ENCODE assay signal across 16 cellular contexts in genomic region chrX:21412029-21412428, GRCh38. TPM values are rescaled to one million over a fixed set of nuclear protein-coding genes. Genes with fewer than 3 reads are reported as not detected.
"Had no signal": no experiment of that assay in that cellular context is flagged by ENCODE, and none has a peak within 500 bp of the region (broad histone marks: within the 10 kb centered on the region; RNA-seq: fewer than 3 reads in every experiment).

No MANE protein-coding gene starts in this region.

- H3K27me3 ChIP-seq: sigmoid colon had no signal

- ATAC-seq: activated T-cell treated with anti-CD3 and anti-CD28 coated beads, Interleukin-2, amount 50 U/mL, for 72 hours; esophagus mucosa; natural killer cell treated with Interleukin-12 subunit alpha and Interleukin-12 subunit beta and Interleukin-15 and Interleukin-18, amount 100 ng/mL, for 72 hours had no signal

- H3K27ac ChIP-seq: coronary artery, sigmoid colon had no signal

- H3K4me3 Mint-ChIP-seq: activated CD4-positive, alpha-beta memory T cell treated with anti-CD3 and anti-CD28 coated beads for 36 hours; activated naive CD8-positive, alpha-beta T cell treated with anti-CD3 and anti-CD28 coated beads, Interleukin-2, amount 10 ng/mL, durations not matched to agents 7 days and 5 days; activated T-cell treated with anti-CD3 and anti-CD28 coated beads, Interleukin-2, amount 50 U/mL, for 72 hours; natural killer cell treated with Interleukin-12 subunit alpha and Interleukin-12 subunit beta and Interleukin-15 and Interleukin-18, amount 100 ng/mL, for 72 hours had no signal

- H3K36me3 Mint-ChIP-seq: natural killer cell treated with Interleukin-12 subunit alpha and Interleukin-12 subunit beta and Interleukin-15 and Interleukin-18, amount 100 ng/mL, for 72 hours had no signal

- H3K27ac Mint-ChIP-seq: activated CD4-positive, alpha-beta memory T cell treated with anti-CD3 and anti-CD28 coated beads for 36 hours; activated naive CD8-positive, alpha-beta T cell treated with anti-CD3 and anti-CD28 coated beads, Interleukin-2, amount 10 ng/mL, durations not matched to agents 7 days and 5 days; activated T-cell treated with anti-CD3 and anti-CD28 coated beads, Interleukin-2, amount 50 U/mL, for 72 hours; natural killer cell treated with Interleukin-12 subunit alpha and Interleukin-12 subunit beta and Interleukin-15 and Interleukin-18, amount 100 ng/mL, for 72 hours had no signal

- H3K4me1 ChIP-seq: sigmoid colon had no signal

- H3K4me3 ChIP-seq: coronary artery, sigmoid colon had no signal

- H3K27me3 Mint-ChIP-seq: activated CD4-positive, alpha-beta memory T cell treated with anti-CD3 and anti-CD28 coated beads for 36 hours; activated naive CD8-positive, alpha-beta T cell treated with anti-CD3 and anti-CD28 coated beads, Interleukin-2, amount 10 ng/mL, durations not matched to agents 7 days and 5 days had no signal

- DNase-seq: activated CD4-positive, alpha-beta memory T cell treated with anti-CD3 and anti-CD28 coated beads for 36 hours; activated CD4-positive, CD25-positive, alpha-beta regulatory T cell treated with anti-CD3 and anti-CD28 coated beads, Interleukin-2, amount 50 U/mL, for 72 hours; activated naive CD8-positive, alpha-beta T cell treated with anti-CD3 and anti-CD28 coated beads, Interleukin-2, amount 10 ng/mL, durations not matched to agents 7 days and 5 days; activated T-cell treated with anti-CD3 and anti-CD28 coated beads, Interleukin-2, amount 50 U/mL, for 72 hours; aorta; central memory CD4-positive, alpha-beta T cell; effector memory CD4-positive, alpha-beta T cell; glutamatergic neuron; occipital lobe; sigmoid colon; stimulated activated CD4-positive, alpha-beta T cell treated with anti-CD3 and anti-CD28 coated beads, Interleukin-2, amount 100 ng/mL, for 24 hours; stimulated activated naive CD4-positive, alpha-beta T cell had no signal

- H3K4me1 Mint-ChIP-seq: activated naive CD8-positive, alpha-beta T cell treated with anti-CD3 and anti-CD28 coated beads, Interleukin-2, amount 10 ng/mL, durations not matched to agents 7 days and 5 days had no signal

- H3K9me3 ChIP-seq: sigmoid colon had no signal

- H3K36me3 ChIP-seq: sigmoid colon had no signal

RNA-seq across cellular contexts. Expression of gene CNKSR2, which starts 37.8 kb away (rescaled TPM):
- total RNA-seq: esophagus mucosa, lung microvascular endothelial cell had no signal
- polyA plus RNA-seq: aorta had no signal
